33 cellular contexts compared by ENCODE assay signal in the genomic region with DNA sequence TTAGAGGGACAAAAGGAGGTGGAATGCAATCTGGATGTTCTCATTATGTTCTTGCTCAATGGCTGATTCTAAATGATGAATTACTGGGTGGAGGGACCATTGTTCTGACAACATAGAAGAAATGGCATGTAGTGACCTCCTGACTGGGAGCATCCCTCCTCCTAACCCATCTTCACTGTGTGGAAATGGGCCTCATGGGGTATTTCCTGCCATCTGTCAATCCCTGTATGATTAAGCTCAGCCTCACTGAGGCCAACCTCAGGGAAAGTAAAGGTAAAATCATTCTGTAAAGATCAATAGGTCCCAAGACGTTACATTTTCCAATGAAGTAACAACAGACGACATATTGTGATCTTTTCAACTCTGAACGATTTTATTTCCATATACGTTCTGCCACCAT. TPM values are rescaled to one million over a fixed set of nuclear protein-coding genes. Genes with fewer than 3 reads are reported as not detected.
DNase-seq lines count a peak whose midpoint lies in the region; ATAC-seq lines count a peak whose summit lies in the region.
"Had no signal": no experiment of that assay in that cellular context is flagged by ENCODE, and none has a peak within 500 bp of the region (broad histone marks: within the 10 kb centered on the region; RNA-seq: fewer than 3 reads in every experiment).

No MANE protein-coding gene starts in this region.

- in situ Hi-C loops in G401 (cut with HindIII; ENCODE audit: low sequenced_read_pairs) = no loop called here

- intact Hi-C loops in activated CD4-positive, alpha-beta T cell treated with anti-CD3 and anti-CD28 coated beads, Interleukin-2, amount 10 ng/mL, durations not matched to agents 24 days and 14 days (cut with micrococcal nuclease) = no loop called here

- peak overlapping the region; percentile 26 for H3K4me3 ChIP-seq in CD4-positive, CD25-positive, alpha-beta regulatory T cell (ENCODE audit: low read depth, low read length)
- peak overlapping the region; percentile 6 for H3K4me3 ChIP-seq in effector memory CD4-positive, alpha-beta T cell (ENCODE audit: insufficient read depth, low read depth, low read length, poor library complexity, severe bottlenecking)
- H3K4me3 ChIP-seq: esophagus muscularis mucosa, heart right ventricle, psoas muscle, thyroid gland, uterus had no signal

- no peaks in the 10 kb centered on the region for H3K27me3 Mint-ChIP-seq in activated CD4-positive, alpha-beta T cell treated with anti-CD3 and anti-CD28 coated beads, Interleukin-2, amount 10 ng/mL, durations not matched to agents 24 days and 14 days
- H3K27me3 Mint-ChIP-seq in CD4-positive, CD25-positive, alpha-beta regulatory T cell = no peaks in the 10 kb centered on the region
- H3K27me3 Mint-ChIP-seq: IgD-negative memory B cell had no signal

- H3K36me3 Mint-ChIP-seq in activated CD4-positive, alpha-beta T cell treated with anti-CD3 and anti-CD28 coated beads, Interleukin-2, amount 10 ng/mL, durations not matched to agents 24 days and 14 days (ENCODE audit: low read depth) = peaks cover 89% of the 10 kb centered on the region
- H3K36me3 Mint-ChIP-seq in CD4-positive, CD25-positive, alpha-beta regulatory T cell = peaks cover 30% of the 10 kb centered on the region
- H3K36me3 Mint-ChIP-seq: IgD-negative memory B cell had no signal

- H3K4me1 ChIP-seq in CD4-positive, CD25-positive, alpha-beta regulatory T cell (ENCODE audit: control insufficient read depth, insufficient read depth, low read length, poor library complexity, severe bottlenecking) = peaks cover 14% of the 10 kb centered on the region
- H3K4me1 ChIP-seq in effector memory CD4-positive, alpha-beta T cell (ENCODE audit: control insufficient read depth, insufficient read depth, low read length, poor library complexity, severe bottlenecking) = peaks cover 32% of the 10 kb centered on the region
- H3K4me1 ChIP-seq: esophagus muscularis mucosa, foreskin keratinocyte, heart right ventricle, psoas muscle, thyroid gland, uterus had no signal

- H3K9me3 ChIP-seq in CD4-positive, CD25-positive, alpha-beta regulatory T cell (ENCODE audit: control insufficient read depth in 2 of 2, low read length in 2 of 2) = no peaks in the 10 kb centered on the region
- no peaks in the 10 kb centered on the region for H3K9me3 ChIP-seq in KOPT-K1 (ENCODE audit: insufficient read depth, low read length, poor library complexity, severe bottlenecking)
- no peaks in the 10 kb centered on the region for H3K9me3 ChIP-seq in effector memory CD4-positive, alpha-beta T cell (ENCODE audit: control insufficient read depth, low read length)
- H3K9me3 ChIP-seq: esophagus muscularis mucosa, heart right ventricle, psoas muscle, thyroid gland, uterus had no signal

- peaks cover 27% of the 10 kb centered on the region for H3K36me3 ChIP-seq in CD4-positive, CD25-positive, alpha-beta regulatory T cell (ENCODE audit: control insufficient read depth, insufficient read depth, low read length)
- H3K36me3 ChIP-seq in KOPT-K1 (ENCODE audit: insufficient read depth, low read length) = peaks cover 99% of the 10 kb centered on the region
- H3K36me3 ChIP-seq in effector memory CD4-positive, alpha-beta T cell (ENCODE audit: control insufficient read depth, insufficient read depth, low read length) = peaks cover 28% of the 10 kb centered on the region
- H3K36me3 ChIP-seq: brain microvascular endothelial cell, esophagus muscularis mucosa, heart right ventricle, thyroid gland, uterus had no signal

- DNase-seq in activated CD4-positive, alpha-beta T cell treated with anti-CD3 and anti-CD28 coated beads, Interleukin-2, amount 10 ng/mL, durations not matched to agents 24 days and 14 days = peak; percentile 63
- DNase-seq in activated CD4-positive, alpha-beta T cell treated with anti-CD3 and anti-CD28 coated beads for 1 hour = no peak
- DNase-seq in CD4-positive, CD25-positive, alpha-beta regulatory T cell = no peak
- no peak for DNase-seq in effector memory CD4-positive, alpha-beta T cell
- DNase-seq in NCI-H748 (lab: John Stamatoyannopoulos, UW; ENCODE audit: unreplicated experiment) = no peak
- no peak for DNase-seq in activated gamma-delta T cell treated with Interleukin-2 at 50 U/mL for 16 hours
- DNase-seq in G401 (ENCODE audit: low spot score) = no peak
- DNase-seq: activated CD4-positive, CD25-positive, alpha-beta regulatory T cell treated with anti-CD3 and anti-CD28 coated beads, Interleukin-2, amount 50 U/mL, for 72 hours; AML-193; brain microvascular endothelial cell; CD8-positive, alpha-beta T cell; cerebellar nuclear complex; dermis blood vessel endothelial cell; foreskin keratinocyte; heart right ventricle; NCI-H1092 treated with DMSO at 0.1 percent for 48 hours; NCI-H1694 treated with DMSO at 0.1 percent for 48 hours; NCI-H510A treated with DMSO at 0.1 percent for 48 hours; NK-92 treated with Interleukin-12 subunit alpha and Interleukin-12 subunit beta, amount 100 ng/mL, for 24 hours; psoas muscle; stimulated activated CD8-positive, alpha-beta memory T cell treated with anti-CD3 and anti-CD28 coated beads, Interleukin-4, amount 100 ng/mL, for 48 hours; thyroid gland; uterus had no signal

- peak overlapping the region; percentile 98 for H3K27ac Mint-ChIP-seq in activated CD4-positive, alpha-beta T cell treated with anti-CD3 and anti-CD28 coated beads, Interleukin-2, amount 10 ng/mL, durations not matched to agents 24 days and 14 days
- peak overlapping the region; percentile 82 to 91 (median 91) for H3K27ac Mint-ChIP-seq in CD4-positive, CD25-positive, alpha-beta regulatory T cell
- H3K27ac Mint-ChIP-seq: IgD-negative memory B cell had no signal

- no peak for ATAC-seq in CD4-positive, CD25-positive, alpha-beta regulatory T cell (ENCODE audit: low read depth in 2 of 2)
- ATAC-seq: CD8-positive, alpha-beta T cell; foreskin keratinocyte; heart right ventricle; psoas muscle; sciatic nerve had no signal

- H3K4me1 Mint-ChIP-seq in activated CD4-positive, alpha-beta T cell treated with anti-CD3 and anti-CD28 coated beads, Interleukin-2, amount 10 ng/mL, durations not matched to agents 24 days and 14 days = peaks cover 71% of the 10 kb centered on the region
- H3K4me1 Mint-ChIP-seq in CD4-positive, CD25-positive, alpha-beta regulatory T cell = peaks cover 0 to 84% (median 24%) of the 10 kb centered on the region in 4 donors

- no peaks in the 10 kb centered on the region for H3K27me3 ChIP-seq in CD4-positive, CD25-positive, alpha-beta regulatory T cell (ENCODE audit: control insufficient read depth, insufficient read depth, low read length)
- H3K27me3 ChIP-seq in effector memory CD4-positive, alpha-beta T cell (replicated peaks; ENCODE audit: control insufficient read depth, insufficient read depth, low read length, poor library complexity, severe bottlenecking) = no peaks in the 10 kb centered on the region
- H3K27me3 ChIP-seq: brain microvascular endothelial cell, esophagus muscularis mucosa, foreskin keratinocyte, heart right ventricle, thyroid gland, uterus had no signal

- H3K27ac ChIP-seq in CD4-positive, CD25-positive, alpha-beta regulatory T cell (ENCODE audit: insufficient read depth, low read length, poor library complexity, severe bottlenecking) = peak overlapping the region; percentile 36
- peak overlapping the region; percentile 91 for H3K27ac ChIP-seq in KOPT-K1 (ENCODE audit: low read depth, low read length, poor library complexity, severe bottlenecking)
- peak overlapping the region; percentile 70 for H3K27ac ChIP-seq in effector memory CD4-positive, alpha-beta T cell (ENCODE audit: insufficient read depth, low read length, poor library complexity, severe bottlenecking)
- H3K27ac ChIP-seq: brain microvascular endothelial cell, esophagus muscularis mucosa, foreskin keratinocyte, heart right ventricle, psoas muscle, thyroid gland, uterus had no signal

- H3K4me3 Mint-ChIP-seq in activated CD4-positive, alpha-beta T cell treated with anti-CD3 and anti-CD28 coated beads, Interleukin-2, amount 10 ng/mL, durations not matched to agents 24 days and 14 days = peak overlapping the region; percentile 98
- H3K4me3 Mint-ChIP-seq in CD4-positive, CD25-positive, alpha-beta regulatory T cell = peak overlapping the region; percentile 33 to 70 (median 48)
- H3K4me3 Mint-ChIP-seq: CD8-positive, alpha-beta T cell; IgD-negative memory B cell had no signal

- H3K9me3 Mint-ChIP-seq in activated CD4-positive, alpha-beta T cell treated with anti-CD3 and anti-CD28 coated beads, Interleukin-2, amount 10 ng/mL, durations not matched to agents 24 days and 14 days = no peaks in the 10 kb centered on the region
- no peaks in the 10 kb centered on the region for H3K9me3 Mint-ChIP-seq in CD4-positive, CD25-positive, alpha-beta regulatory T cell
- H3K9me3 Mint-ChIP-seq: CD8-positive, alpha-beta T cell; IgD-negative memory B cell had no signal

RNA-seq across cellular contexts. Expression of a gene that starts 8.6 kb away (rescaled TPM):
- total RNA-seq in activated CD4-positive, alpha-beta T cell treated with anti-CD3 and anti-CD28 coated beads, Interleukin-2, amount 10 ng/mL, durations not matched to agents 24 days and 14 days = 178 and 181 TPM in 2 replicates
- 24.0 TPM for total RNA-seq in CD4-positive, CD25-positive, alpha-beta regulatory T cell
- polyA plus RNA-seq in CD4-positive, CD25-positive, alpha-beta regulatory T cell = 10 to 100 TPM in 2 of 4 donors, 1 to 10 TPM in 2; 7.6 to 25.0 (median 14.3) TPM
- total RNA-seq in G401 (2014; rRNA removed; shearing (Covaris generic)) = not detected in 2 replicates
- total RNA-seq: A673, Daoy, dermis blood vessel endothelial cell, foreskin keratinocyte, H4, HT-29, mesenteric fat pad, thyroid gland had no signal
- polyA plus RNA-seq: foreskin keratinocyte, keratinocyte, psoas muscle had no signal

Comparison
In these comparisons a context has a peak if more than half of its experiments do, and no peak if none do; other contexts are left out.
1. H3K27ac ChIP-seq: peak in every context shown above with its lines; median percentile 91 in KOPT-K1; 70 in effector memory CD4-positive, alpha-beta T cell; 36 in CD4-positive, CD25-positive, alpha-beta regulatory T cell.
2. RNA of a gene that starts 8.6 kb away (total RNA-seq): 178 to 181 TPM in activated CD4-positive, alpha-beta T cell treated with anti-CD3 and anti-CD28 coated beads, Interleukin-2, amount 10 ng/mL, durations not matched to agents 24 days and 14 days and 24.0 TPM in CD4-positive, CD25-positive, alpha-beta regulatory T cell (single experiment); not detected in G401; every median in the first group is over 10 times any median in the second.